1 cellular context compared by ENCODE assay signal in the genomic region with DNA sequence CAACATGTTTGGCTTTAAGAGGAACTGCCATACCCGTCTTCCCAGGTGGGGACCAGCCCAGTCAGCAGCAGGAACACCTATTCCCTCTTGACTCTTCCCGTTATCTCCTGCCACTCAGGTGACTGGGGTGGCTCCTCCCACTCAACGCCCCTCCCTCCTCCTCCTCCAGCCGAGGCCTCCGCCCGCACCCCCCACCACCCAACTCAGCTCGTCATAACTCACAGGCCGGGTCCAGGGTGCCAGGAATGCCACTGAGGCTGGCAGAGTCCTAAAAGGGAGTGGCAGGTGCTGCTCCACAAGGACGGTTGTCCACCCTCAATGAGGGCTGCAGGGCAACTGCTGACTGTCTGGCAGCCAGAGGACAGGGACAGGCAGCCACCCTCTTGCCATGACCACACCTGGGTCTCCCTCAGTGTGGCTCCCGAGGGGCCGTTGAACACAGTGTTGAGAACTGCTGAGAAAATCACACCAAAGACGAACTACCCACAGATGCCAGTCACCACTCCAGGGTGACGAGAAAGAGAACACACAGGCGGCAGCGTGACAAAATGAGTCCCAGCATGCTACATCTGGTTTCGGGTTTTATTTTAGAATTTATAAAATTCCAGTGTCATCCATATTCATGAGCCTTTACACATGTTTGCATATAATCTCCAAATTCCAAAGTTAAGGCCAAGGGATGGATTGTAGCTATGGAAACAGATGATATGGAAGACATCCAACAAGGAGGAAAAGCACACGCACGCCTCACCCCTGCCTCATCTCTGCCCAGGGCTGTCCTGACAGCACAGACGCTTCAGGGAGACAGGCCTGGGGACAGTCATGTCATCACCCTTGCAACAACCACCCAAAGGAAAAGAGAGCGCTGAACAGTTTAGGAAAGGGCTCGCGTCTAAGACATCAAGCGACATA.
TF ChIP-seq lines count a peak whose summit lies in the region.

No MANE protein-coding gene starts in this region.

TF ChIP-seq in H1, 55 proteins besides CTCF, POLR2A, EP300 and RAD21:
- TF ChIP-seq POLR2AphosphoS5 (IDR thresholded peaks at IDR 0.05; ENCODE audit: low read depth, low read length): peak; percentile 48; the same call in 1 of the 2 replicates
- TF ChIP-seq RFX5 (IDR thresholded peaks at IDR 0.05; ENCODE audit: borderline replicate concordance, low read depth, low read length): no peak
